16 cellular contexts compared by ENCODE assay signal in the genomic region with DNA sequence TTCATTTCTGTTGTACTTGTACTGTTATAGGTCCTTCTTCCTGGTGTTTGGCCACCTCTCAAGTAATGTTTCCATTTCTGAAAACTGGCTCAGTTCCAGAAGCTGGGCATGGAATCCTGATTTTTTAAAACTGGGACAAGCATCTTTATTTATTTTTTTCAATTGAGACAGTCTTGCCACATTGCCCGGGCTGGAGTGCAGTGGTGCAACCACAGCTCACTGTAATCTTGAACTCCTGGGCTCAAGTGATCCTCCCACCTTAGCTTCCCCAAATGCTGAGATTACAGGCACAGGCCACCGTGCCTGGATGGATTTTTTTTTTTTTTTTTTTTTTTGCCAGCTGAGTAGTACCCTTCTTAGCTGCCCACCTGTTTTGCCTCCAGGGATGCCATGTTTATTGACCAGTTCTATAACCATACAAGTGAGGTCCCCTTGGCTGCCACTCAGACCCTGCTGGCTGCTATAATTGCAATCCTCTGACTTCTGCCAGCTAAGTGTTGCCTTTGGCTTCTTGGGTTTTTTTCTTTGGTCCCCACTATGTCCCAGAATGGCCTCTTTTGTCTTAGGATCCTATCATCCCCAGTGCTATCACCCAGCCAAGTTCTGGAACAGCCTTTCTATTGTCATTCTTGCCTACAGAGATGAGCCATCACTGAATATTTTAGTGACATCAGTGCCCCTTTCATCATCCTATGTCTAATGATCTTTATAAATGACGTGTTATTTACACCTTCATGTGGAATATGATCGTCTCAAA. TPM values are rescaled to one million over a fixed set of nuclear protein-coding genes. Genes with fewer than 3 reads are reported as not detected.
DNase-seq lines count a peak whose midpoint lies in the region; ATAC-seq and TF ChIP-seq lines count a peak whose summit lies in the region.
"Had no signal": no experiment of that assay in that cellular context is flagged by ENCODE, and none has a peak within 500 bp of the region (broad histone marks: within the 10 kb centered on the region; RNA-seq: fewer than 3 reads in every experiment).

No MANE protein-coding gene starts in this region.

- H4K20me1 ChIP-seq in SK-N-SH (ENCODE audit: insufficient read depth), result no peaks in the 10 kb centered on the region

- no peak overlapping the region for H3K4me3 Mint-ChIP-seq in stimulated activated naive B cell treated with anti-CD40 and anti-IgM and Interleukin-4, amounts not matched to agents 10 μg/mL and 1 μg/mL and 100 μg/mL, for 72 hours
- H3K4me3 Mint-ChIP-seq: activated T-cell treated with anti-CD3 and anti-CD28 coated beads, Interleukin-2, amount 50 U/mL, for 72 hours; natural killer cell treated with Interleukin-12 subunit alpha and Interleukin-12 subunit beta and Interleukin-15 and Interleukin-18, amount 100 ng/mL, for 72 hours had no signal

- peaks cover 11 to 18% of the 10 kb centered on the region in 2 donors for H3K36me3 Mint-ChIP-seq in stimulated activated naive B cell treated with anti-CD40 and anti-IgM and Interleukin-4, amounts not matched to agents 10 μg/mL and 1 μg/mL and 100 μg/mL, for 72 hours
- H3K36me3 Mint-ChIP-seq: natural killer cell treated with Interleukin-12 subunit alpha and Interleukin-12 subunit beta and Interleukin-15 and Interleukin-18, amount 100 ng/mL, for 72 hours had no signal

- H3K4me2 ChIP-seq in SK-N-SH, result peak overlapping the region; percentile 98

- H3K79me2 ChIP-seq in SK-N-SH (ENCODE audit: insufficient read depth), result peaks cover 56% of the 10 kb centered on the region

- H3K4me1 ChIP-seq in SK-N-SH (ENCODE audit: control insufficient read depth in 1 of 2, insufficient read depth in 2 of 2, low read depth in 1 of 2, low read length in 1 of 2) (peaks cover 22 to 29% of the 10 kb centered on the region in 2 experiments; a peak in 3 of 4 replicates), testis (peaks cover 41% of the 10 kb centered on the region), upper lobe of right lung (peaks cover 20% of the 10 kb centered on the region)

- H3K27ac Mint-ChIP-seq in stimulated activated naive B cell treated with anti-CD40 and anti-IgM and Interleukin-4, amounts not matched to agents 10 μg/mL and 1 μg/mL and 100 μg/mL, for 72 hours, result no peak overlapping the region
- H3K27ac Mint-ChIP-seq: activated T-cell treated with anti-CD3 and anti-CD28 coated beads, Interleukin-2, amount 50 U/mL, for 72 hours; natural killer cell treated with Interleukin-12 subunit alpha and Interleukin-12 subunit beta and Interleukin-15 and Interleukin-18, amount 100 ng/mL, for 72 hours had no signal

- H3K9me3 Mint-ChIP-seq in stimulated activated naive B cell treated with anti-CD40 and anti-IgM and Interleukin-4, amounts not matched to agents 10 μg/mL and 1 μg/mL and 100 μg/mL, for 72 hours, result no peaks in the 10 kb centered on the region
- H3K9me3 Mint-ChIP-seq: natural killer cell treated with Interleukin-12 subunit alpha and Interleukin-12 subunit beta and Interleukin-15 and Interleukin-18, amount 100 ng/mL, for 72 hours had no signal

- no peaks in the 10 kb centered on the region for H3K27me3 Mint-ChIP-seq in stimulated activated naive B cell treated with anti-CD40 and anti-IgM and Interleukin-4, amounts not matched to agents 10 μg/mL and 1 μg/mL and 100 μg/mL, for 72 hours
- H3K27me3 Mint-ChIP-seq: natural killer cell treated with Interleukin-12 subunit alpha and Interleukin-12 subunit beta and Interleukin-15 and Interleukin-18, amount 100 ng/mL, for 72 hours had no signal

- no peak for TF ChIP-seq POLR2A in testis (IDR thresholded peaks at IDR 0.05)

- intact Hi-C loops in testis (cut with DNase I; ENCODE audit: low total_unique reads) (no loop called here), upper lobe of right lung (cut with DNase I) (no loop called here)

- H3K9me3 ChIP-seq in SK-N-SH, result no peaks in the 10 kb centered on the region
- H3K9me3 ChIP-seq in testis, result no peaks in the 10 kb centered on the region
- no peaks in the 10 kb centered on the region for H3K9me3 ChIP-seq in upper lobe of right lung
- H3K9me3 ChIP-seq: ascending aorta had no signal

- no peak overlapping the region for H2AFZ ChIP-seq in SK-N-SH (ENCODE audit: low read depth)

- no peak for TF ChIP-seq RAD21 in SK-N-SH (IDR thresholded peaks at IDR 0.05; ENCODE audit: low read length)

- ATAC-seq in SK-N-SH treated with all-trans-retinoic acid at 6 μM for 48 hours, result no peak
- ATAC-seq in stimulated activated naive B cell treated with anti-CD40 and anti-IgM and Interleukin-4, amounts not matched to agents 10 μg/mL and 1 μg/mL and 100 μg/mL, for 72 hours (replicated peaks), result no peak
- no peak for ATAC-seq in upper lobe of right lung
- ATAC-seq: activated T-cell treated with anti-CD3 and anti-CD28 coated beads, Interleukin-2, amount 50 U/mL, for 72 hours; natural killer cell treated with Interleukin-12 subunit alpha and Interleukin-12 subunit beta and Interleukin-15 and Interleukin-18, amount 100 ng/mL, for 72 hours had no signal

- CTCF ChIA-PET in SK-N-SH (lab: Yijun Ruan, JAX), result no interaction called here

- H3K9ac ChIP-seq in SK-N-SH, result peak overlapping the region; percentile 39; the same call in 1 of the 2 replicates

- TF ChIP-seq CTCF in SK-N-SH (IDR thresholded peaks at IDR 0.05), result no peak
- TF ChIP-seq CTCF in brain microvascular endothelial cell (IDR thresholded peaks at IDR 0.05; ENCODE audit: low read depth, low read length, missing control alignments), result no peak
- TF ChIP-seq CTCF in testis (IDR thresholded peaks at IDR 0.05), result no peak
- no peak for TF ChIP-seq CTCF in upper lobe of right lung (IDR thresholded peaks at IDR 0.05)

- H3K27me3 ChIP-seq in SK-N-SH (ENCODE audit: insufficient read depth), result no peaks in the 10 kb centered on the region
- H3K27me3 ChIP-seq in brain microvascular endothelial cell (replicated peaks), result no peaks in the 10 kb centered on the region
- no peaks in the 10 kb centered on the region for H3K27me3 ChIP-seq in testis
- H3K27me3 ChIP-seq in upper lobe of right lung, result no peaks in the 10 kb centered on the region
- H3K27me3 ChIP-seq: ascending aorta had no signal

- H3K9me2 ChIP-seq in SK-N-SH, result no peaks in the 10 kb centered on the region

- H3K27ac ChIP-seq in SK-N-SH (ENCODE audit: low read depth in 2 of 2, low read length in 1 of 2), result peak overlapping the region; percentile 67 to 92; a peak in 3 of 4 replicates
- H3K27ac ChIP-seq in brain microvascular endothelial cell, result peak overlapping the region; percentile 26
- no peak overlapping the region for H3K27ac ChIP-seq in testis
- H3K27ac ChIP-seq in upper lobe of right lung, result no peak overlapping the region
- H3K27ac ChIP-seq: ascending aorta had no signal

- peaks cover 24% of the 10 kb centered on the region for H3F3A ChIP-seq in SK-N-SH (replicated peaks; ENCODE audit: insufficient read depth)

- no peak for DNase-seq in SK-N-SH
- no peak for DNase-seq in brain microvascular endothelial cell
- DNase-seq in mesenteric fat pad (ENCODE audit: low spot score), result peak; percentile 35
- DNase-seq in testis, result peak; percentile 77
- DNase-seq in NCI-H2107 treated with DMSO at 0.1 percent for 48 hours (lab: John Stamatoyannopoulos, UW; ENCODE audit: unreplicated experiment), result no peak
- DNase-seq in stimulated activated naive B cell treated with anti-CD40 and anti-IgM and Interleukin-4, amounts not matched to agents 10 μg/mL and 1 μg/mL and 100 μg/mL, for 72 hours, result no peak
- no peak for DNase-seq in upper lobe of right lung
- DNase-seq: activated T-cell treated with anti-CD3 and anti-CD28 coated beads, Interleukin-2, amount 50 U/mL, for 72 hours; Calu3; effector CD8-positive, alpha-beta T cell; NCI-H1105; NCI-H446 had no signal

- 56% methylated on average over 4 of the region's 4 CpGs for WGBS in SK-N-SH (ENCODE audit: low lambda C conversion rate)
- WGBS in testis, 2 donors, result 59 to 68% methylated on average over 4 of the region's 4 CpGs

- H3K36me3 ChIP-seq in SK-N-SH (replicated peaks in 1 of 2; ENCODE audit: control insufficient read depth in 1 of 2, insufficient read depth in 2 of 2, low read length in 1 of 2) (peaks cover 0 to 3% of the 10 kb centered on the region in 2 experiments), brain microvascular endothelial cell (replicated peaks) (no peaks in the 10 kb centered on the region), testis (ENCODE audit: low read depth, missing control alignments) (no peaks in the 10 kb centered on the region), upper lobe of right lung (no peaks in the 10 kb centered on the region)
- H3K36me3 ChIP-seq: ascending aorta had no signal

- H3K4me1 Mint-ChIP-seq in stimulated activated naive B cell treated with anti-CD40 and anti-IgM and Interleukin-4, amounts not matched to agents 10 μg/mL and 1 μg/mL and 100 μg/mL, for 72 hours, result peaks cover 8 to 39% of the 10 kb centered on the region in 2 donors

- POLR2A ChIA-PET in SK-N-SH (lab: Yijun Ruan, JAX), result no interaction called here

- H3K4me3 ChIP-seq in SK-N-SH (ENCODE audit: low read depth in 2 of 2, low read length in 1 of 2) (0 out of 4 replicates have a peak overlapping the region, but pooled peaks of 1 of the 2 experiments have one; percentile 21), brain microvascular endothelial cell (ENCODE audit: low read depth, low read length) (no peak overlapping the region), testis (no peak overlapping the region), upper lobe of right lung (no peak overlapping the region)
- H3K4me3 ChIP-seq: ascending aorta, skin epidermis had no signal

- in situ Hi-C loops in brain microvascular endothelial cell (cut with HindIII; ENCODE audit: low pct_ligation_motif_present, low sequenced_read_pairs), result no loop called here

- no peak for TF ChIP-seq EP300 in SK-N-SH (IDR thresholded peaks at IDR 0.05; ENCODE audit: borderline replicate concordance in 1 of 2, low read depth in 1 of 2, low read length in 1 of 2)

TF ChIP-seq in SK-N-SH, 30 proteins besides CTCF, POLR2A, EP300 and RAD21 (continues in another document):
- TF ChIP-seq RFX5 (IDR thresholded peaks at IDR 0.05; ENCODE audit: low read length) (no peak), FOXM1 (IDR thresholded peaks at IDR 0.05; ENCODE audit: low read depth) (no peak), FOSL2 (IDR thresholded peaks at IDR 0.05; ENCODE audit: borderline replicate concordance, low read depth) (no peak)

TF ChIP-seq in SK-N-SH treated with all-trans-retinoic acid at 6 μM for 48 hours, 23 proteins besides CTCF, POLR2A, EP300 and RAD21 (continues in another document):
- TF ChIP-seq PPARA (CRISPR knock-in tag; IDR thresholded peaks at IDR 0.05; ENCODE audit: borderline replicate concordance), result no peak
- TF ChIP-seq RARB (CRISPR knock-in tag; IDR thresholded peaks at IDR 0.05), result no peak
- no peak for TF ChIP-seq SNAI2 (CRISPR knock-in tag; IDR thresholded peaks at IDR 0.05)

RNA-seq across cellular contexts. Expression of a gene that starts 3.9 kb away (rescaled TPM):
- polyA plus RNA-seq in SK-N-SH (2012; rRNA removed), result 26.9 and 33.1 TPM in 2 replicates
- polyA plus RNA-seq in SK-N-SH (2012; cell fraction: cytosol; rRNA removed), result 15.2 and 16.7 TPM in 2 replicates
- 105 and 109 TPM in 2 replicates for polyA plus RNA-seq in SK-N-SH (2012; cell fraction: nucleus; rRNA removed)
- total RNA-seq in mesenteric fat pad, result 33.9 TPM
- total RNA-seq in testis, result 100 to 1,000 TPM in 1 of 2 donors, 10 to 100 TPM in 1; 94.3 to 104 TPM
- polyA plus RNA-seq in testis (ENCODE audit: insufficient read depth, low read depth, low replicate concordance), result 42.5 TPM
- 35.6 TPM for total RNA-seq in upper lobe of right lung

Comparison
In these comparisons a context has a peak if more than half of its experiments do, and no peak if none do; other contexts are left out.
1. DNase-seq: peak in mesenteric fat pad (single experiment) and testis (single experiment); none in SK-N-SH (single experiment), brain microvascular endothelial cell (single experiment), NCI-H2107 treated with DMSO at 0.1 percent for 48 hours (single experiment), stimulated activated naive B cell treated with anti-CD40 and anti-IgM and Interleukin-4, amounts not matched to agents 10 μg/mL and 1 μg/mL and 100 μg/mL, for 72 hours (single experiment) and upper lobe of right lung (single experiment).
2. H3K27ac ChIP-seq: peak in SK-N-SH (2 of 2) and brain microvascular endothelial cell (single experiment); none in testis (0 of 2) and upper lobe of right lung (single experiment).